In genomic region chr6:107642348-107643347, GRCh38 we compare ENCODE assay signal across 14 cellular contexts.
DNase-seq lines count a peak whose midpoint lies in the region; ATAC-seq, FAIRE-seq and TF ChIP-seq lines count a peak whose summit lies in the region.
"Had no signal": no experiment of that assay in that cellular context is flagged by ENCODE, and none has a peak within 500 bp of the region (broad histone marks: within the 10 kb centered on the region; RNA-seq: fewer than 3 reads in every experiment).

No MANE protein-coding gene starts in this region.

- no peaks in the 10 kb centered on the region for H3K4me1 Mint-ChIP-seq in progenitor cell of endocrine pancreas (ENCODE audit: low read depth)

- no peaks in the 10 kb centered on the region for H3K36me3 Mint-ChIP-seq in progenitor cell of endocrine pancreas (ENCODE audit: insufficient read depth)

- no peak overlapping the region for H3K27ac Mint-ChIP-seq in progenitor cell of endocrine pancreas

- no peak overlapping the region for H3K4me3 Mint-ChIP-seq in progenitor cell of endocrine pancreas (ENCODE audit: low read depth)

- peaks cover 13% of the 10 kb centered on the region for H3K4me1 ChIP-seq in upper lobe of right lung
- H3K4me1 ChIP-seq: colonic mucosa had no signal

- no peak for DNase-seq in GM12891 (ENCODE audit: insufficient read length, low spot score)
- peak; percentile 24 to 43 for DNase-seq in Kasumi-1 (lab: John Stamatoyannopoulos, UW)
- DNase-seq in fibroblast of peridontal ligament (ENCODE audit: extremely low read depth) = peak; percentile 40
- DNase-seq in NCI-H1930 (lab: John Stamatoyannopoulos, UW) = no peak
- DNase-seq in NCI-H69 (lab: John Stamatoyannopoulos, UW) = no peak
- no peak for DNase-seq in upper lobe of right lung
- no peak for DNase-seq in progenitor cell of endocrine pancreas (ENCODE audit: low spot score, unreplicated experiment)
- DNase-seq: colonic mucosa, DMS79, midbrain, T-helper 9 cell had no signal

- intact Hi-C loops in upper lobe of right lung (cut with DNase I) = no loop called here

- H3K36me3 ChIP-seq in upper lobe of right lung = no peaks in the 10 kb centered on the region
- H3K36me3 ChIP-seq: colonic mucosa had no signal

- H3K9me3 ChIP-seq in upper lobe of right lung = no peaks in the 10 kb centered on the region
- H3K9me3 ChIP-seq: colonic mucosa had no signal

- H3K27ac ChIP-seq in upper lobe of right lung = no peak overlapping the region
- H3K27ac ChIP-seq: colonic mucosa had no signal

- peak; percentile 85 for FAIRE-seq in GM12891 (lab: Jason Lieb, UNC)
- FAIRE-seq: K562, RCC 7860 had no signal

- ATAC-seq in GM21529 (IDR thresholded peaks at IDR 0.05; ENCODE audit: unreplicated experiment) = peak; percentile 77
- no peak for ATAC-seq in upper lobe of right lung
- ATAC-seq: K562 had no signal

- H3K9me3 Mint-ChIP-seq in progenitor cell of endocrine pancreas (ENCODE audit: low read depth) = no peaks in the 10 kb centered on the region

- TF ChIP-seq POLR2A in GM12891 (IDR thresholded peaks at IDR 0.05; ENCODE audit: low read depth, low read length) = no peak

- H3K27me3 Mint-ChIP-seq in progenitor cell of endocrine pancreas = no peaks in the 10 kb centered on the region

- H3K27me3 ChIP-seq in upper lobe of right lung = no peaks in the 10 kb centered on the region
- H3K27me3 ChIP-seq: colonic mucosa had no signal

- H3K4me3 ChIP-seq in upper lobe of right lung = no peak overlapping the region
- H3K4me3 ChIP-seq: colonic mucosa, K562 had no signal

- TF ChIP-seq CTCF in upper lobe of right lung (IDR thresholded peaks at IDR 0.05) (no peak), progenitor cell of endocrine pancreas (IDR thresholded peaks at IDR 0.05; ENCODE audit: unreplicated experiment) (no peak)

TF ChIP-seq in GM12891, 5 proteins besides CTCF, POLR2A, EP300 and RAD21:
- TF ChIP-seq POU2F2 (IDR thresholded peaks at IDR 0.05; ENCODE audit: low read depth, low read length) (no peak), SPI1 (IDR thresholded peaks at IDR 0.05; ENCODE audit: low read depth, low read length) (no peak), PAX5 (IDR thresholded peaks at IDR 0.05; ENCODE audit: insufficient read depth, low read length, severe bottlenecking) (no peak), TAF1 (IDR thresholded peaks at IDR 0.05; ENCODE audit: low read depth, low read length) (no peak), POLR2AphosphoS5 (IDR thresholded peaks at IDR 0.05; ENCODE audit: low read depth, low read length) (no peak)
TF ChIP-seq in GM12891: peak in this region for 0.

Comparison
In these comparisons a context has a peak if more than half of its experiments do, and no peak if none do; other contexts are left out.
1. DNase-seq: peak in Kasumi-1 (2 of 2) and fibroblast of peridontal ligament (single experiment); none in GM12891 (single experiment), NCI-H1930 (0 of 2), NCI-H69 (single experiment), upper lobe of right lung (single experiment) and progenitor cell of endocrine pancreas (single experiment).